In the genomic region with DNA sequence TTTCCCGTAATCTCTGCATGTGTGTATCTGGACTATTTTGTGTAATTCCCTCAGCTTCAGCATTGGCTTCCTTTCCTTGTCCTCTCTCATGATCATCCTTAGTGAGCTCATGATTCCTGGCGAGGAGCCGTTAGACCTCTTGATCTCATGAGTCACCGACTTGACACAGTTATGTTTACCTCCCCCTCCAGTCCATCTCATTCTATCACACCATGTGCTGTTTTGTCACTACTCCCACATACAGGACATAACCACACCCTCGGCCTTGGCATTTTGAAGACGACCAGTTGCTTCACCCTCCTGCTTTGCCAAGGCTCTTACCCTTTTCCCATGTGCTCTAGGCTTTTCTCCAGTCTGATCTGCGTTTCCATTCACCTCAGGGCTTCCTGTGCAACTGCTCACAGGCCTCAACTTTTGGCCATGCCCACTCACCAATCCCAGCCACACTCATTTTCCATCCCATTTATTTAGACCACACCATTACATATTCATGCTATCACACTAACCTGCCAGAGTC, we compare ENCODE assay signal across 1 cellular context.
TF ChIP-seq lines count a peak whose summit lies in the region.

No MANE protein-coding gene starts in this region.

TF ChIP-seq in K562, 482 proteins besides CTCF, POLR2A, EP300 and RAD21 (continued from another document and continues in another):
- TF ChIP-seq, protein P1, sequence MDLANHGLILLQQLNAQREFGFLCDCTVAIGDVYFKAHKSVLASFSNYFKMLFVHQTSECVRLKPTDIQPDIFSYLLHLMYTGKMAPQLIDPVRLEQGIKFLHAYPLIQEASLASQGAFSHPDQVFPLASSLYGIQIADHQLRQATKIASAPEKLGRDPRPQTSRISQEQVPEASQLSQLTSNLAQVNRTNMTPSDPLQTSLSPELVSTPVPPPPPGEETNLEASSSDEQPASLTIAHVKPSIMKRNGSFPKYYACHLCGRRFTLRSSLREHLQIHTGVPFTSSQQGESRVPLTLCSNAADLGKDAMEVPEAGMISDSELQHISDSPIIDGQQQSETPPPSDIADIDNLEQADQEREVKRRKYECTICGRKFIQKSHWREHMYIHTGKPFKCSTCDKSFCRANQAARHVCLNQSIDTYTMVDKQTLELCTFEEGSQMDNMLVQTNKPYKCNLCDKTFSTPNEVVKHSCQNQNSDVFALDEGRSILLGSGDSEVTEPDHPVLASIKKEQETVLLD (IDR thresholded peaks at IDR 0.05), result peak; percentile 45; the same call in 1 of the 2 replicates
- TF ChIP-seq DNMT1 (IDR thresholded peaks at IDR 0.05) (no peak), MYNN (IDR thresholded peaks at IDR 0.05) (no peak), MYNN (CRISPR knock-in tag; IDR thresholded peaks at IDR 0.05) (no peak), MIER1 (IDR thresholded peaks at IDR 0.05; ENCODE audit: low read depth) (no peak), EHMT2 (IDR thresholded peaks at IDR 0.05) (peak; percentile 88), HMGN3 (IDR thresholded peaks at IDR 0.05; ENCODE audit: borderline replicate concordance, extremely low read depth, insufficient read length, low read depth, low read length) (no peak), RUNX1 (IDR thresholded peaks at IDR 0.05; ENCODE audit: low read depth) (no peak), HMG20A (CRISPR knock-in tag; conservative IDR thresholded peaks at IDR 0.05) (no peak), CHCHD3 (CRISPR knock-in tag; IDR thresholded peaks at IDR 0.05) (no peak), NBN (IDR thresholded peaks at IDR 0.05; ENCODE audit: low read depth) (0 out of 2 replicates have a peak, but pooled peaks have one; percentile 66), SIN3A (IDR thresholded peaks at IDR 0.05; ENCODE audit: borderline replicate concordance in 2 of 2, control insufficient read depth in 1 of 2, low read depth in 2 of 2, low read length in 2 of 2) (no peak), ZNF780A (CRISPR knock-in tag; IDR thresholded peaks at IDR 0.05) (no peak), XRCC5 (IDR thresholded peaks at IDR 0.05; ENCODE audit: low read depth, low read length) (peak; percentile 35; the same call in 1 of the 2 replicates), KAT2B (IDR thresholded peaks at IDR 0.05; ENCODE audit: low read depth, low read length) (no peak), GTF2A2 (tag; IDR thresholded peaks at IDR 0.05) (no peak), RCOR1 (IDR thresholded peaks at IDR 0.05; ENCODE audit: borderline replicate concordance in 1 of 2, low read depth in 2 of 2, low read length in 2 of 2) (peak in 1 of 2 experiments; percentile 81; a peak in 2 of 4 replicates), MYBL2 (IDR thresholded peaks at IDR 0.05; ENCODE audit: low read depth) (peak; percentile 86), MYBL2 (CRISPR knock-in tag; IDR thresholded peaks at IDR 0.05; ENCODE audit: borderline replicate concordance) (no peak), ZNF197 (CRISPR knock-in tag; IDR thresholded peaks at IDR 0.05; ENCODE audit: low read depth) (no peak), CHD2 (IDR thresholded peaks at IDR 0.05; ENCODE audit: low read depth, low read length) (no peak), ETV1 (tag; conservative IDR thresholded peaks at IDR 0.05; ENCODE audit: low read depth) (peak; percentile 41; the same call in 1 of the 2 replicates), ZNF668 (CRISPR knock-in tag; IDR thresholded peaks at IDR 0.05) (no peak), DACH1 (IDR thresholded peaks at IDR 0.05; ENCODE audit: partially characterized antibody) (no peak), ZNF134 (CRISPR knock-in tag; conservative IDR thresholded peaks at IDR 0.05) (no peak), NR2C2 (CRISPR knock-in tag; IDR thresholded peaks at IDR 0.05) (no peak), NR2C2 (tag; IDR thresholded peaks at IDR 0.05) (peak; percentile 81), TSC22D4 (tag; IDR thresholded peaks at IDR 0.05) (no peak), WHSC1 (IDR thresholded peaks at IDR 0.05; ENCODE audit: low read length) (no peak), RFX1 (IDR thresholded peaks at IDR 0.05) (no peak), ZNF583 (CRISPR knock-in tag; IDR thresholded peaks at IDR 0.05) (no peak), POLR3G (IDR thresholded peaks at IDR 0.05; ENCODE audit: extremely low read depth, insufficient read length, insufficient replicate concordance) (no peak), HDGF (IDR thresholded peaks at IDR 0.05) (peak; percentile 57; the same call in 1 of the 2 replicates), U2AF1 (optimal IDR thresholded peaks at IDR 0.05; ENCODE audit: low read depth, low read length) (no peak), NEUROD1 (IDR thresholded peaks at IDR 0.05; ENCODE audit: borderline replicate concordance, low read depth, low read length, partially characterized antibody) (no peak), MTA2 (IDR thresholded peaks at IDR 0.05; ENCODE audit: low read depth) (peak; percentile 48; the same call in 1 of the 2 replicates)
- TF ChIP-seq, protein P2, sequence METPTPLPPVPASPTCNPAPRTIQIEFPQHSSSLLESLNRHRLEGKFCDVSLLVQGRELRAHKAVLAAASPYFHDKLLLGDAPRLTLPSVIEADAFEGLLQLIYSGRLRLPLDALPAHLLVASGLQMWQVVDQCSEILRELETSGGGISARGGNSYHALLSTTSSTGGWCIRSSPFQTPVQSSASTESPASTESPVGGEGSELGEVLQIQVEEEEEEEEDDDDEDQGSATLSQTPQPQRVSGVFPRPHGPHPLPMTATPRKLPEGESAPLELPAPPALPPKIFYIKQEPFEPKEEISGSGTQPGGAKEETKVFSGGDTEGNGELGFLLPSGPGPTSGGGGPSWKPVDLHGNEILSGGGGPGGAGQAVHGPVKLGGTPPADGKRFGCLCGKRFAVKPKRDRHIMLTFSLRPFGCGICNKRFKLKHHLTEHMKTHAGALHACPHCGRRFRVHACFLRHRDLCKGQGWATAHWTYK (CRISPR knock-in tag; IDR thresholded peaks at IDR 0.05), result peak; percentile 80; the same call in 1 of the 2 replicates
- TF ChIP-seq, protein P3, sequence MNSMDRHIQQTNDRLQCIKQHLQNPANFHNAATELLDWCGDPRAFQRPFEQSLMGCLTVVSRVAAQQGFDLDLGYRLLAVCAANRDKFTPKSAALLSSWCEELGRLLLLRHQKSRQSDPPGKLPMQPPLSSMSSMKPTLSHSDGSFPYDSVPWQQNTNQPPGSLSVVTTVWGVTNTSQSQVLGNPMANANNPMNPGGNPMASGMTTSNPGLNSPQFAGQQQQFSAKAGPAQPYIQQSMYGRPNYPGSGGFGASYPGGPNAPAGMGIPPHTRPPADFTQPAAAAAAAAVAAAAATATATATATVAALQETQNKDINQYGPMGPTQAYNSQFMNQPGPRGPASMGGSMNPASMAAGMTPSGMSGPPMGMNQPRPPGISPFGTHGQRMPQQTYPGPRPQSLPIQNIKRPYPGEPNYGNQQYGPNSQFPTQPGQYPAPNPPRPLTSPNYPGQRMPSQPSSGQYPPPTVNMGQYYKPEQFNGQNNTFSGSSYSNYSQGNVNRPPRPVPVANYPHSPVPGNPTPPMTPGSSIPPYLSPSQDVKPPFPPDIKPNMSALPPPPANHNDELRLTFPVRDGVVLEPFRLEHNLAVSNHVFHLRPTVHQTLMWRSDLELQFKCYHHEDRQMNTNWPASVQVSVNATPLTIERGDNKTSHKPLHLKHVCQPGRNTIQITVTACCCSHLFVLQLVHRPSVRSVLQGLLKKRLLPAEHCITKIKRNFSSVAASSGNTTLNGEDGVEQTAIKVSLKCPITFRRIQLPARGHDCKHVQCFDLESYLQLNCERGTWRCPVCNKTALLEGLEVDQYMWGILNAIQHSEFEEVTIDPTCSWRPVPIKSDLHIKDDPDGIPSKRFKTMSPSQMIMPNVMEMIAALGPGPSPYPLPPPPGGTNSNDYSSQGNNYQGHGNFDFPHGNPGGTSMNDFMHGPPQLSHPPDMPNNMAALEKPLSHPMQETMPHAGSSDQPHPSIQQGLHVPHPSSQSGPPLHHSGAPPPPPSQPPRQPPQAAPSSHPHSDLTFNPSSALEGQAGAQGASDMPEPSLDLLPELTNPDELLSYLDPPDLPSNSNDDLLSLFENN (IDR thresholded peaks at IDR 0.05; ENCODE audit: low read depth in 2 of 2, low read length in 2 of 2), result no peak
- TF ChIP-seq, protein P4, sequence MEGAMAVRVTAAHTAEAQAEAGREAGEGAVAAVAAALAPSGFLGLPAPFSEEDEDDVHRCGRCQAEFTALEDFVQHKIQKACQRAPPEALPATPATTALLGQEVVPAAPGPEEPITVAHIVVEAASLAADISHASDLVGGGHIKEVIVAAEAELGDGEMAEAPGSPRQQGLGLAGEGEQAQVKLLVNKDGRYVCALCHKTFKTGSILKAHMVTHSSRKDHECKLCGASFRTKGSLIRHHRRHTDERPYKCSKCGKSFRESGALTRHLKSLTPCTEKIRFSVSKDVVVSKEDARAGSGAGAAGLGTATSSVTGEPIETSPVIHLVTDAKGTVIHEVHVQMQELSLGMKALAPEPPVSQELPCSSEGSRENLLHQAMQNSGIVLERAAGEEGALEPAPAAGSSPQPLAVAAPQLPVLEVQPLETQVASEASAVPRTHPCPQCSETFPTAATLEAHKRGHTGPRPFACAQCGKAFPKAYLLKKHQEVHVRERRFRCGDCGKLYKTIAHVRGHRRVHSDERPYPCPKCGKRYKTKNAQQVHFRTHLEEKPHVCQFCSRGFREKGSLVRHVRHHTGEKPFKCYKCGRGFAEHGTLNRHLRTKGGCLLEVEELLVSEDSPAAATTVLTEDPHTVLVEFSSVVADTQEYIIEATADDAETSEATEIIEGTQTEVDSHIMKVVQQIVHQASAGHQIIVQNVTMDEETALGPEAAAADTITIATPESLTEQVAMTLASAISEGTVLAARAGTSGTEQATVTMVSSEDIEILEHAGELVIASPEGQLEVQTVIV (CRISPR knock-in tag; IDR thresholded peaks at IDR 0.05; ENCODE audit: borderline replicate concordance), result no peak
- TF ChIP-seq, protein P5, sequence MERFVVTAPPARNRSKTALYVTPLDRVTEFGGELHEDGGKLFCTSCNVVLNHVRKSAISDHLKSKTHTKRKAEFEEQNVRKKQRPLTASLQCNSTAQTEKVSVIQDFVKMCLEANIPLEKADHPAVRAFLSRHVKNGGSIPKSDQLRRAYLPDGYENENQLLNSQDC (CRISPR knock-in tag; IDR thresholded peaks at IDR 0.05), result no peak
- TF ChIP-seq, protein P6, sequence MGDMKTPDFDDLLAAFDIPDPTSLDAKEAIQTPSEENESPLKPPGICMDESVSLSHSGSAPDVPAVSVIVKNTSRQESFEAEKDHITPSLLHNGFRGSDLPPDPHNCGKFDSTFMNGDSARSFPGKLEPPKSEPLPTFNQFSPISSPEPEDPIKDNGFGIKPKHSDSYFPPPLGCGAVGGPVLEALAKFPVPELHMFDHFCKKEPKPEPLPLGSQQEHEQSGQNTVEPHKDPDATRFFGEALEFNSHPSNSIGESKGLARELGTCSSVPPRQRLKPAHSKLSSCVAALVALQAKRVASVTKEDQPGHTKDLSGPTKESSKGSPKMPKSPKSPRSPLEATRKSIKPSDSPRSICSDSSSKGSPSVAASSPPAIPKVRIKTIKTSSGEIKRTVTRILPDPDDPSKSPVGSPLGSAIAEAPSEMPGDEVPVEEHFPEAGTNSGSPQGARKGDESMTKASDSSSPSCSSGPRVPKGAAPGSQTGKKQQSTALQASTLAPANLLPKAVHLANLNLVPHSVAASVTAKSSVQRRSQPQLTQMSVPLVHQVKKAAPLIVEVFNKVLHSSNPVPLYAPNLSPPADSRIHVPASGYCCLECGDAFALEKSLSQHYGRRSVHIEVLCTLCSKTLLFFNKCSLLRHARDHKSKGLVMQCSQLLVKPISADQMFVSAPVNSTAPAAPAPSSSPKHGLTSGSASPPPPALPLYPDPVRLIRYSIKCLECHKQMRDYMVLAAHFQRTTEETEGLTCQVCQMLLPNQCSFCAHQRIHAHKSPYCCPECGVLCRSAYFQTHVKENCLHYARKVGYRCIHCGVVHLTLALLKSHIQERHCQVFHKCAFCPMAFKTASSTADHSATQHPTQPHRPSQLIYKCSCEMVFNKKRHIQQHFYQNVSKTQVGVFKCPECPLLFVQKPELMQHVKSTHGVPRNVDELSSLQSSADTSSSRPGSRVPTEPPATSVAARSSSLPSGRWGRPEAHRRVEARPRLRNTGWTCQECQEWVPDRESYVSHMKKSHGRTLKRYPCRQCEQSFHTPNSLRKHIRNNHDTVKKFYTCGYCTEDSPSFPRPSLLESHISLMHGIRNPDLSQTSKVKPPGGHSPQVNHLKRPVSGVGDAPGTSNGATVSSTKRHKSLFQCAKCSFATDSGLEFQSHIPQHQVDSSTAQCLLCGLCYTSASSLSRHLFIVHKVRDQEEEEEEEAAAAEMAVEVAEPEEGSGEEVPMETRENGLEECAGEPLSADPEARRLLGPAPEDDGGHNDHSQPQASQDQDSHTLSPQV (IDR thresholded peaks at IDR 0.05), result peak; percentile 92
- TF ChIP-seq, protein P7, sequence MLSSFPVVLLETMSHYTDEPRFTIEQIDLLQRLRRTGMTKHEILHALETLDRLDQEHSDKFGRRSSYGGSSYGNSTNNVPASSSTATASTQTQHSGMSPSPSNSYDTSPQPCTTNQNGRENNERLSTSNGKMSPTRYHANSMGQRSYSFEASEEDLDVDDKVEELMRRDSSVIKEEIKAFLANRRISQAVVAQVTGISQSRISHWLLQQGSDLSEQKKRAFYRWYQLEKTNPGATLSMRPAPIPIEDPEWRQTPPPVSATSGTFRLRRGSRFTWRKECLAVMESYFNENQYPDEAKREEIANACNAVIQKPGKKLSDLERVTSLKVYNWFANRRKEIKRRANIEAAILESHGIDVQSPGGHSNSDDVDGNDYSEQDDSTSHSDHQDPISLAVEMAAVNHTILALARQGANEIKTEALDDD (IDR thresholded peaks at IDR 0.05), result peak; percentile 27; the same call in 1 of the 2 replicates
- TF ChIP-seq, protein P8, sequence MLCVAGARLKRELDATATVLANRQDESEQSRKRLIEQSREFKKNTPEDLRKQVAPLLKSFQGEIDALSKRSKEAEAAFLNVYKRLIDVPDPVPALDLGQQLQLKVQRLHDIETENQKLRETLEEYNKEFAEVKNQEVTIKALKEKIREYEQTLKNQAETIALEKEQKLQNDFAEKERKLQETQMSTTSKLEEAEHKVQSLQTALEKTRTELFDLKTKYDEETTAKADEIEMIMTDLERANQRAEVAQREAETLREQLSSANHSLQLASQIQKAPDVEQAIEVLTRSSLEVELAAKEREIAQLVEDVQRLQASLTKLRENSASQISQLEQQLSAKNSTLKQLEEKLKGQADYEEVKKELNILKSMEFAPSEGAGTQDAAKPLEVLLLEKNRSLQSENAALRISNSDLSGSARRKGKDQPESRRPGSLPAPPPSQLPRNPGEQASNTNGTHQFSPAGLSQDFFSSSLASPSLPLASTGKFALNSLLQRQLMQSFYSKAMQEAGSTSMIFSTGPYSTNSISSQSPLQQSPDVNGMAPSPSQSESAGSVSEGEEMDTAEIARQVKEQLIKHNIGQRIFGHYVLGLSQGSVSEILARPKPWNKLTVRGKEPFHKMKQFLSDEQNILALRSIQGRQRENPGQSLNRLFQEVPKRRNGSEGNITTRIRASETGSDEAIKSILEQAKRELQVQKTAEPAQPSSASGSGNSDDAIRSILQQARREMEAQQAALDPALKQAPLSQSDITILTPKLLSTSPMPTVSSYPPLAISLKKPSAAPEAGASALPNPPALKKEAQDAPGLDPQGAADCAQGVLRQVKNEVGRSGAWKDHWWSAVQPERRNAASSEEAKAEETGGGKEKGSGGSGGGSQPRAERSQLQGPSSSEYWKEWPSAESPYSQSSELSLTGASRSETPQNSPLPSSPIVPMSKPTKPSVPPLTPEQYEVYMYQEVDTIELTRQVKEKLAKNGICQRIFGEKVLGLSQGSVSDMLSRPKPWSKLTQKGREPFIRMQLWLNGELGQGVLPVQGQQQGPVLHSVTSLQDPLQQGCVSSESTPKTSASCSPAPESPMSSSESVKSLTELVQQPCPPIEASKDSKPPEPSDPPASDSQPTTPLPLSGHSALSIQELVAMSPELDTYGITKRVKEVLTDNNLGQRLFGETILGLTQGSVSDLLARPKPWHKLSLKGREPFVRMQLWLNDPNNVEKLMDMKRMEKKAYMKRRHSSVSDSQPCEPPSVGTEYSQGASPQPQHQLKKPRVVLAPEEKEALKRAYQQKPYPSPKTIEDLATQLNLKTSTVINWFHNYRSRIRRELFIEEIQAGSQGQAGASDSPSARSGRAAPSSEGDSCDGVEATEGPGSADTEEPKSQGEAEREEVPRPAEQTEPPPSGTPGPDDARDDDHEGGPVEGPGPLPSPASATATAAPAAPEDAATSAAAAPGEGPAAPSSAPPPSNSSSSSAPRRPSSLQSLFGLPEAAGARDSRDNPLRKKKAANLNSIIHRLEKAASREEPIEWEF (CRISPR knock-in tag; IDR thresholded peaks at IDR 0.05), result no peak
